ENCODE assay signal across 8 cellular contexts in the genomic region with DNA sequence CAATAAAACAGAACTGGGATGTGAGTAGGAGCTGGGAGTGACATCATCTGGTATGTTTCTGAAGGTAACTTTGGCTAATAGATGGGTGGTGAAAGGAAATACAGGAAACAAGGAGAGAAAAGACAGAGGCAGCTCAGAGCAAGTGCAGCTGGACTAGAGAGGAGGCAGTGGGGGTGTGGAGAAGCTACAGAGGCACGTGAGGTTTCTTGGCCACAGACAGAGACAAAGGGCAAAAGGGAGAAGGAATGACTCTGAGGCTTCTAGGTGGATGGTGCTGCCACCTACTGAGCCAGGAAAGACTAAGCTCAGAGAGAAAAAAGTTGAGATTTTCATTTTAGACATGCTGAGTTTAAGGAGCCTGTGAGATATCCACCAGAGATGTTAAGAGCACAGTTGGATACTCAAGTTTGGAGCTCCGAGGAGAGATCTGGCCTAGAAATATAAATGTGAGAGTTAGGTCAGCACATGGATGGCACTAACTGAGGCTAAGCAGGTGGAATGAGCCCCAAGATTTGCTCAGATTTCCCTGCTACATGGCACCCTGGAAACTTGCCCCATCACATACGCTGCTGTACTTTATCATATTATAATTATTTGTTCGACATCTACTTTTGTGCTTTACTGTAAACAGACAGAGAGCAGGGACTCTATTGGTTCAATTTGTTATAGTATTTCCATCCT.
A peak's percentile ranks its signal among the peaks of the same experiment; 100 is the strongest.
DNase-seq lines count a peak whose midpoint lies in the region; ATAC-seq and TF ChIP-seq lines count a peak whose summit lies in the region.

No MANE protein-coding gene starts in this region.

- intact Hi-C loops in thyroid gland (cut with DNase I): loop anchor here (5.0 kb wide), 1 partner anchor 103 kb away; no protein-coding TSS in a partner anchor

- H2AFZ ChIP-seq in GM23338: no peak overlapping the region

- peak overlapping the region; percentile 42; the same call in 1 of the 2 replicates for H3K27ac Mint-ChIP-seq in GM23338

- peaks cover 34% of the 10 kb centered on the region for H3K4me1 ChIP-seq in GM23338 (ENCODE audit: insufficient read depth)
- H3K4me1 ChIP-seq in adipocyte (ENCODE audit: control insufficient read depth, insufficient read depth, low read length): peaks cover 4% of the 10 kb centered on the region
- H3K4me1 ChIP-seq in iPS-20b (ENCODE audit: insufficient read depth, low read length): peaks cover 17% of the 10 kb centered on the region; the same call in 1 of the 2 replicates
- H3K4me1 ChIP-seq in thyroid gland: no peaks in the 10 kb centered on the region

- peaks cover 14% of the 10 kb centered on the region for H3K27me3 Mint-ChIP-seq in GM23338 (ENCODE audit: insufficient read depth, low read depth, poor library complexity)

- no peak overlapping the region for H3K4me3 Mint-ChIP-seq in GM23338

- H3K79me2 ChIP-seq in GM23338 (replicated peaks; ENCODE audit: insufficient read depth): no peaks in the 10 kb centered on the region

- 56 to 57% methylated on average over 4 of the region's 4 CpGs for whole genome bisulfite sequencing in thyroid gland, 2 donors

- H3K4me1 Mint-ChIP-seq in GM23338: peaks cover 45% of the 10 kb centered on the region

- ATAC-seq in GM23338: peak; percentile 77

- peaks cover 20% of the 10 kb centered on the region for H3K36me3 Mint-ChIP-seq in GM23338 (ENCODE audit: low read depth)

- H3K9me2 ChIP-seq in GM23338 (ENCODE audit: insufficient read depth): no peaks in the 10 kb centered on the region; the same call in 1 of the 2 replicates

- TF ChIP-seq POLR2A in thyroid gland (IDR thresholded peaks at IDR 0.05): no peak

- no peaks in the 10 kb centered on the region; the same call in 1 of the 3 replicates for H3K9me3 Mint-ChIP-seq in GM23338

- H3K36me3 ChIP-seq in GM23338 (ENCODE audit: insufficient read depth): 0 out of 2 replicates have a peak, but pooled peaks cover 1% of the 10 kb centered on the region
- H3K36me3 ChIP-seq in MG63: no peaks in the 10 kb centered on the region
- H3K36me3 ChIP-seq in adipocyte (ENCODE audit: control insufficient read depth, insufficient read depth, low read length, severe bottlenecking): no peaks in the 10 kb centered on the region
- no peaks in the 10 kb centered on the region for H3K36me3 ChIP-seq in iPS-20b (ENCODE audit: insufficient read depth, low read depth, low read length)
- no peaks in the 10 kb centered on the region for H3K36me3 ChIP-seq in thyroid gland

- peak; percentile 72 for DNase-seq in SIG-M5 treated with dmso at 0.1 percent for 504 hours (lab: John Stamatoyannopoulos, UW; ENCODE audit: unreplicated experiment)
- no peak for DNase-seq in SIG-M5 (lab: John Stamatoyannopoulos, UW)
- peak; percentile 77 for DNase-seq in GM23338 (ENCODE audit: low spot score)
- peak; percentile 49 for DNase-seq in MG63
- peak; percentile 79 for DNase-seq in adipocyte (ENCODE audit: low read depth)
- peak; percentile 17 to 37 for DNase-seq in thyroid gland
- no peak for DNase-seq in stimulated activated CD4-positive, alpha-beta T cell treated with anti-CD3 and anti-CD28 coated beads, Interleukin-12 subunit alpha, Interleukin-12 subunit beta, amount 100 ng/mL, for 4 hours

- H3F3A ChIP-seq in GM23338 (replicated peaks; ENCODE audit: low read depth): 0 out of 2 replicates have a peak, but pooled peaks cover 3% of the 10 kb centered on the region

- no peaks in the 10 kb centered on the region for H4K20me1 ChIP-seq in GM23338 (replicated peaks; ENCODE audit: insufficient read depth)

- no peak overlapping the region for H3K4me3 ChIP-seq in GM23338
- H3K4me3 ChIP-seq in MG63: no peak overlapping the region
- no peak overlapping the region for H3K4me3 ChIP-seq in adipocyte (ENCODE audit: low read length)
- H3K4me3 ChIP-seq in iPS-20b (ENCODE audit: low read length): no peak overlapping the region
- H3K4me3 ChIP-seq in thyroid gland (replicated peaks in 1 of 3): no peak overlapping the region

- H3K4me2 ChIP-seq in GM23338: no peak overlapping the region

- H3K9ac ChIP-seq in adipocyte (ENCODE audit: low read length) (no peak overlapping the region), iPS-20b (ENCODE audit: low read depth, low read length) (peak overlapping the region; percentile 14; the same call in 1 of the 2 replicates)

- H3K27ac ChIP-seq in GM23338 (ENCODE audit: low read depth): no peak overlapping the region
- H3K27ac ChIP-seq in iPS-20b (ENCODE audit: low read length): no peak overlapping the region
- H3K27ac ChIP-seq in thyroid gland: no peak overlapping the region

- H3K9me3 ChIP-seq in MG63 (no peaks in the 10 kb centered on the region; the same call in 1 of the 2 replicates), adipocyte (ENCODE audit: control insufficient read depth, low read length) (no peaks in the 10 kb centered on the region), iPS-20b (ENCODE audit: insufficient read depth, low read depth, low read length) (no peaks in the 10 kb centered on the region; the same call in 1 of the 2 replicates), thyroid gland (no peaks in the 10 kb centered on the region)

- TF ChIP-seq CTCF in GM23338 (conservative IDR thresholded peaks at IDR 0.05; ENCODE audit: low read depth in 2 of 2) (peak; percentile 67 to 76), thyroid gland (IDR thresholded peaks at IDR 0.05) (peak in 4 of 6 experiments; percentile 30 to 46 (median 38))

- H3K27me3 ChIP-seq in GM23338 (ENCODE audit: insufficient read depth) (no peaks in the 10 kb centered on the region), MG63 (no peaks in the 10 kb centered on the region), adipocyte (replicated peaks; ENCODE audit: control insufficient read depth, insufficient read depth, low read length) (no peaks in the 10 kb centered on the region), iPS-20b (ENCODE audit: insufficient read depth, low read length) (no peaks in the 10 kb centered on the region), thyroid gland (no peaks in the 10 kb centered on the region)

TF ChIP-seq in GM23338, 12 proteins besides CTCF, POLR2A, EP300 and RAD21 (continues in another document):
- no peak for TF ChIP-seq JUNB (IDR thresholded peaks at IDR 0.05; ENCODE audit: unreplicated experiment)
- TF ChIP-seq ZNF114 (CRISPR knock-in tag; IDR thresholded peaks at IDR 0.05): no peak
- no peak; the same call in 1 of the 2 replicates for TF ChIP-seq CREB1 (CRISPR knock-in tag; IDR thresholded peaks at IDR 0.05; ENCODE audit: low read depth)
- no peak for TF ChIP-seq ZNF331 (CRISPR knock-in tag; IDR thresholded peaks at IDR 0.05; ENCODE audit: low read depth)
- TF ChIP-seq, protein P1, sequence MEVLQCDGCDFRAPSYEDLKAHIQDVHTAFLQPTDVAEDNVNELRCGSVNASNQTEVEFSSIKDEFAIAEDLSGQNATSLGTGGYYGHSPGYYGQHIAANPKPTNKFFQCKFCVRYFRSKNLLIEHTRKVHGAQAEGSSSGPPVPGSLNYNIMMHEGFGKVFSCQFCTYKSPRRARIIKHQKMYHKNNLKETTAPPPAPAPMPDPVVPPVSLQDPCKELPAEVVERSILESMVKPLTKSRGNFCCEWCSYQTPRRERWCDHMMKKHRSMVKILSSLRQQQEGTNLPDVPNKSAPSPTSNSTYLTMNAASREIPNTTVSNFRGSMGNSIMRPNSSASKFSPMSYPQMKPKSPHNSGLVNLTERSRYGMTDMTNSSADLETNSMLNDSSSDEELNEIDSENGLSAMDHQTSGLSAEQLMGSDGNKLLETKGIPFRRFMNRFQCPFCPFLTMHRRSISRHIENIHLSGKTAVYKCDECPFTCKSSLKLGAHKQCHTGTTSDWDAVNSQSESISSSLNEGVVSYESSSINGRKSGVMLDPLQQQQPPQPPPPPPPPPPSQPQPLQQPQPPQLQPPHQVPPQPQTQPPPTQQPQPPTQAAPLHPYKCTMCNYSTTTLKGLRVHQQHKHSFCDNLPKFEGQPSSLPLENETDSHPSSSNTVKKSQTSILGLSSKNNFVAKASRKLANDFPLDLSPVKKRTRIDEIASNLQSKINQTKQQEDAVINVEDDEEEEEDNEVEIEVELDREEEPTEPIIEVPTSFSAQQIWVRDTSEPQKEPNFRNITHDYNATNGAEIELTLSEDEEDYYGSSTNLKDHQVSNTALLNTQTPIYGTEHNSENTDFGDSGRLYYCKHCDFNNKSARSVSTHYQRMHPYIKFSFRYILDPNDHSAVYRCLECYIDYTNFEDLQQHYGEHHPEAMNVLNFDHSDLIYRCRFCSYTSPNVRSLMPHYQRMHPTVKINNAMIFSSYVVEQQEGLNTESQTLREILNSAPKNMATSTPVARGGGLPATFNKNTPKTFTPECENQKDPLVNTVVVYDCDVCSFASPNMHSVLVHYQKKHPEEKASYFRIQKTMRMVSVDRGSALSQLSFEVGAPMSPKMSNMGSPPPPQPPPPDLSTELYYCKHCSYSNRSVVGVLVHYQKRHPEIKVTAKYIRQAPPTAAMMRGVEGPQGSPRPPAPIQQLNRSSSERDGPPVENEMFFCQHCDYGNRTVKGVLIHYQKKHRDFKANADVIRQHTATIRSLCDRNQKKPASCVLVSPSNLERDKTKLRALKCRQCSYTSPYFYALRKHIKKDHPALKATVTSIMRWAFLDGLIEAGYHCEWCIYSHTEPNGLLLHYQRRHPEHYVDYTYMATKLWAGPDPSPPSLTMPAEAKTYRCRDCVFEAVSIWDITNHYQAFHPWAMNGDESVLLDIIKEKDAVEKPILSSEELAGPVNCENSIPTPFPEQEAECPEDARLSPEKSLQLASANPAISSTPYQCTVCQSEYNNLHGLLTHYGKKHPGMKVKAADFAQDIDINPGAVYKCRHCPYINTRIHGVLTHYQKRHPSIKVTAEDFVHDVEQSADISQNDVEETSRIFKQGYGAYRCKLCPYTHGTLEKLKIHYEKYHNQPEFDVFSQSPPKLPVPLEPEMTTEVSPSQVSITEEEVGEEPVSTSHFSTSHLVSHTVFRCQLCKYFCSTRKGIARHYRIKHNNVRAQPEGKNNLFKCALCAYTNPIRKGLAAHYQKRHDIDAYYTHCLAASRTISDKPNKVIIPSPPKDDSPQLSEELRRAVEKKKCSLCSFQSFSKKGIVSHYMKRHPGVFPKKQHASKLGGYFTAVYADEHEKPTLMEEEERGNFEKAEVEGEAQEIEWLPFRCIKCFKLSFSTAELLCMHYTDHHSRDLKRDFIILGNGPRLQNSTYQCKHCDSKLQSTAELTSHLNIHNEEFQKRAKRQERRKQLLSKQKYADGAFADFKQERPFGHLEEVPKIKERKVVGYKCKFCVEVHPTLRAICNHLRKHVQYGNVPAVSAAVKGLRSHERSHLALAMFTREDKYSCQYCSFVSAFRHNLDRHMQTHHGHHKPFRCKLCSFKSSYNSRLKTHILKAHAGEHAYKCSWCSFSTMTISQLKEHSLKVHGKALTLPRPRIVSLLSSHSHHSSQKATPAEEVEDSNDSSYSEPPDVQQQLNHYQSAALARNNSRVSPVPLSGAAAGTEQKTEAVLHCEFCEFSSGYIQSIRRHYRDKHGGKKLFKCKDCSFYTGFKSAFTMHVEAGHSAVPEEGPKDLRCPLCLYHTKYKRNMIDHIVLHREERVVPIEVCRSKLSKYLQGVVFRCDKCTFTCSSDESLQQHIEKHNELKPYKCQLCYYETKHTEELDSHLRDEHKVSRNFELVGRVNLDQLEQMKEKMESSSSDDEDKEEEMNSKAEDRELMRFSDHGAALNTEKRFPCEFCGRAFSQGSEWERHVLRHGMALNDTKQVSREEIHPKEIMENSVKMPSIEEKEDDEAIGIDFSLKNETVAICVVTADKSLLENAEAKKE (CRISPR knock-in tag; IDR thresholded peaks at IDR 0.05): no peak
- TF ChIP-seq EZH2 (IDR thresholded peaks at IDR 0.05; ENCODE audit: low read depth, unreplicated experiment): no peak

Comparison
In these comparisons a context has a peak if more than half of its experiments do, and no peak if none do; other contexts are left out.
1. DNase-seq: peak in SIG-M5 treated with dmso at 0.1 percent for 504 hours (single experiment), GM23338 (single experiment), MG63 (single experiment), adipocyte (single experiment) and thyroid gland (2 of 2); none in SIG-M5 (single experiment) and stimulated activated CD4-positive, alpha-beta T cell treated with anti-CD3 and anti-CD28 coated beads, Interleukin-12 subunit alpha, Interleukin-12 subunit beta, amount 100 ng/mL, for 4 hours (single experiment).